9 cellular contexts compared by ENCODE assay signal in genomic region chr11:28529540-28530410, GRCh38.
DNase-seq lines count a peak whose midpoint lies in the region; ATAC-seq and TF ChIP-seq lines count a peak whose summit lies in the region.
"Had no signal": no experiment of that assay in that cellular context is flagged by ENCODE, and none has a peak within 500 bp of the region (broad histone marks: within the 10 kb centered on the region; RNA-seq: fewer than 3 reads in every experiment).

No MANE protein-coding gene starts in this region.

- H3K27me3 Mint-ChIP-seq in T-helper 2 cell treated with Interferon-gamma antibody and Interleukin-4, amounts not matched to agents 5 μg/mL and 100 μg/mL, for 36 hours (ENCODE audit: low read depth): no peaks in the 10 kb centered on the region
- H3K27me3 Mint-ChIP-seq: IgD-negative memory B cell had no signal

- no peaks in the 10 kb centered on the region for H3K36me3 ChIP-seq in Peyer's patch

- peaks cover 16% of the 10 kb centered on the region for H3K9me3 Mint-ChIP-seq in T-helper 2 cell treated with Interferon-gamma antibody and Interleukin-4, amounts not matched to agents 5 μg/mL and 100 μg/mL, for 36 hours

- H3K36me3 Mint-ChIP-seq in T-helper 2 cell treated with Interferon-gamma antibody and Interleukin-4, amounts not matched to agents 5 μg/mL and 100 μg/mL, for 36 hours (ENCODE audit: low read depth): no peaks in the 10 kb centered on the region
- H3K36me3 Mint-ChIP-seq: IgD-negative memory B cell had no signal

- no peak overlapping the region for H3K27ac ChIP-seq in Peyer's patch

- no peak for TF ChIP-seq POLR2A in Peyer's patch (IDR thresholded peaks at IDR 0.05)

- TF ChIP-seq CTCF in Peyer's patch (IDR thresholded peaks at IDR 0.05) (peak in 4 of 6 experiments; percentile 17 to 48 (median 44)), fibroblast of villous mesenchyme (IDR thresholded peaks at IDR 0.05; ENCODE audit: insufficient read depth, low read depth, low read length) (peak; percentile 44)

- peaks cover 0 to 11% (median 3%) of the 10 kb centered on the region in 4 donors for H3K9me3 ChIP-seq in Peyer's patch

- H3K4me3 Mint-ChIP-seq in T-helper 2 cell treated with Interferon-gamma antibody and Interleukin-4, amounts not matched to agents 5 μg/mL and 100 μg/mL, for 36 hours: no peak overlapping the region
- H3K4me3 Mint-ChIP-seq: IgD-negative memory B cell had no signal

- no peak for ATAC-seq in GM21423 (IDR thresholded peaks at IDR 0.05; ENCODE audit: unreplicated experiment)

- DNase-seq in DMS114 treated with DMSO at 0.1 percent for 48 hours (lab: John Stamatoyannopoulos, UW; ENCODE audit: unreplicated experiment) (peak; percentile 20), HS-27A (ENCODE audit: low read depth) (peak; percentile 62), Peyer's patch (no peak), fibroblast of villous mesenchyme (ENCODE audit: low read depth) (peak; percentile 80), superior temporal gyrus (ENCODE audit: extremely low spot score) (peak; percentile 72)
- DNase-seq in activated naive CD4-positive, alpha-beta T cell treated with Interleukin-2 at 50 U/mL for 16 hours: no peak
- no peak for DNase-seq in T-helper 2 cell treated with Interferon-gamma antibody and Interleukin-4, amounts not matched to agents 5 μg/mL and 100 μg/mL, for 36 hours (ENCODE audit: low spot score)

- H3K4me1 ChIP-seq in Peyer's patch: no peaks in the 10 kb centered on the region

- no peaks in the 10 kb centered on the region for H3K4me1 Mint-ChIP-seq in T-helper 2 cell treated with Interferon-gamma antibody and Interleukin-4, amounts not matched to agents 5 μg/mL and 100 μg/mL, for 36 hours (ENCODE audit: low read depth)
- H3K4me1 Mint-ChIP-seq: IgD-negative memory B cell had no signal

- H3K4me3 ChIP-seq in Peyer's patch: no peak overlapping the region
- H3K4me3 ChIP-seq in fibroblast of villous mesenchyme (ENCODE audit: low read depth, low read length): no peak overlapping the region

- H3K27ac Mint-ChIP-seq in T-helper 2 cell treated with Interferon-gamma antibody and Interleukin-4, amounts not matched to agents 5 μg/mL and 100 μg/mL, for 36 hours: no peak overlapping the region
- H3K27ac Mint-ChIP-seq: IgD-negative memory B cell had no signal

- no peaks in the 10 kb centered on the region for H3K27me3 ChIP-seq in Peyer's patch

Comparison
In these comparisons a context has a peak if more than half of its experiments do, and no peak if none do; other contexts are left out.
1. DNase-seq: peak in DMS114 treated with DMSO at 0.1 percent for 48 hours (single experiment), HS-27A (single experiment), fibroblast of villous mesenchyme (single experiment) and superior temporal gyrus (single experiment); none in Peyer's patch (0 of 3), activated naive CD4-positive, alpha-beta T cell treated with Interleukin-2 at 50 U/mL for 16 hours (single experiment) and T-helper 2 cell treated with Interferon-gamma antibody and Interleukin-4, amounts not matched to agents 5 μg/mL and 100 μg/mL, for 36 hours (single experiment).